In genomic region chr2:34096552-34097171, GRCh38 we compare ENCODE assay signal across 8 cellular contexts.
DNase-seq lines count a peak whose midpoint lies in the region; ATAC-seq and TF ChIP-seq lines count a peak whose summit lies in the region.

No MANE protein-coding gene starts in this region.

- no peaks in the 10 kb centered on the region for H3K36me3 ChIP-seq in Peyer's patch

- ATAC-seq in GM19351 (IDR thresholded peaks at IDR 0.05; ENCODE audit: unreplicated experiment) = peak; percentile 72
- ATAC-seq in HG03520 (IDR thresholded peaks at IDR 0.05; ENCODE audit: unreplicated experiment) = peak; percentile 75
- ATAC-seq in GM18520 (IDR thresholded peaks at IDR 0.05; ENCODE audit: unreplicated experiment) = no peak

- no peak overlapping the region for H3K4me3 ChIP-seq in Peyer's patch

- DNase-seq in DMS153 treated with DMSO at 0.1 percent for 48 hours (lab: John Stamatoyannopoulos, UW; ENCODE audit: unreplicated experiment) (peak; percentile 33), Peyer's patch (peak in 1 of 3 donors; percentile 59), amygdala (lab: John Stamatoyannopoulos, UW) (peak in 37 of 56 donors; percentile 0 to 79 (median 22)), hippocampal formation (lab: John Stamatoyannopoulos, UW) (peak; percentile 30 to 77), smooth muscle cell of the brain vasculature (ENCODE audit: low read depth, low spot score) (peak; percentile 50)

- TF ChIP-seq CTCF in Peyer's patch (IDR thresholded peaks at IDR 0.05) = peak; percentile 18 to 76 (median 70)

- H3K9me3 ChIP-seq in Peyer's patch = no peaks in the 10 kb centered on the region

- H3K27me3 ChIP-seq in Peyer's patch = no peaks in the 10 kb centered on the region

- no peaks in the 10 kb centered on the region for H3K4me1 ChIP-seq in Peyer's patch

- TF ChIP-seq POLR2A in Peyer's patch (IDR thresholded peaks at IDR 0.05) = no peak

- H3K27ac ChIP-seq in Peyer's patch = no peak overlapping the region
